In the genomic region with DNA sequence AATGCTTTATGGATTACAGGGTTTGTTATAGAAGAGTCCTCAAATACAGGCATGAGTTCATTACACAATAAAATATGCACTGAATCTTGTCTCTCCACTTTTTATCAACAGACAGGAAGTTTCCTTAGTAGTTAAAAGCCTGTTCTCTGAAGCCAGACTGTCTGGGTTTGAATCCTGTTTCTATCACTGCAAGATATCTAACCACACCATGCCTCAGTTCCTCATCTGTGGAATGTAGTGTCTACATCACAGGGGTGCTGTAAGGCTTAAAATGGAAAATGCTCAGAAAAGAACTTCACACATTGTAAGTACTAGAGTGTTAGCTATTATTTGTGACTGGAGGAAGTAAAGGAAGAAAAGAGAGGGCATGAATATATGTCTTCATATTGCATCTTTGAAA, we compare ENCODE assay signal across 22 cellular contexts.
A peak's percentile ranks its signal among the peaks of the same experiment; 100 is the strongest.
DNase-seq lines count a peak whose midpoint lies in the region.
"Had no signal": no experiment of that assay in that cellular context is flagged by ENCODE, and none has a peak within 500 bp of the region (broad histone marks: within the 10 kb centered on the region; RNA-seq: fewer than 3 reads in every experiment).

No MANE protein-coding gene starts in this region.

- DNase-seq in SKM-1 treated with dmso at 0.1 percent for 144 hours (lab: John Stamatoyannopoulos, UW; ENCODE audit: unreplicated experiment) (peak; percentile 23), SKM-1 (lab: John Stamatoyannopoulos, UW; ENCODE audit: unreplicated experiment) (no peak), SIG-M5 treated with dmso at 0.1 percent for 504 hours (lab: John Stamatoyannopoulos, UW; ENCODE audit: unreplicated experiment) (peak; percentile 50), globus pallidus (ENCODE audit: low spot score) (peak; percentile 37), hepatic stellate cell (ENCODE audit: low spot score) (no peak), NCI-H2081 treated with DMSO at 0.1 percent for 48 hours (lab: John Stamatoyannopoulos, UW) (no peak), DMS114 treated with DMSO at 0.1 percent for 48 hours (lab: John Stamatoyannopoulos, UW; ENCODE audit: unreplicated experiment) (no peak)
- DNase-seq in activated CD4-positive, alpha-beta T cell treated with anti-CD3 and anti-CD28 coated beads for 48 hours = no peak
- DNase-seq: 8988T; activated CD4-positive, alpha-beta T cell treated with anti-CD3 and anti-CD28 coated beads, Interleukin-2, amount 50 U/mL, for 4 hours; activated CD8-positive, alpha-beta memory T cell treated with anti-CD3 and anti-CD28 coated beads, Interleukin-2, amount 50 U/mL, for 4 hours; body of pancreas; COR-L47; DMS79 treated with DMSO at 0.1 percent for 48 hours; effector memory CD4-positive, alpha-beta T cell; gastrocnemius medialis; lower lobe of right lung; NCI-H146; NCI-H524; stimulated activated CD4-positive, alpha-beta T cell treated with anti-CD3 and anti-CD28 coated beads, Interleukin-2, amount 100 ng/mL, for 48 hours; stimulated activated naive CD8-positive, alpha-beta T cell treated with anti-CD3 and anti-CD28 coated beads, Interleukin-15, Interleukin-2, amounts not matched to agents 100 U/mL and 50 U/mL, for 24 hours; WERI-Rb-1 had no signal

Comparison
In these comparisons a context has a peak if more than half of its experiments do, and no peak if none do; other contexts are left out.
1. DNase-seq: peak in SKM-1 treated with dmso at 0.1 percent for 144 hours (single experiment), SIG-M5 treated with dmso at 0.1 percent for 504 hours (single experiment) and globus pallidus (single experiment); none in SKM-1 (single experiment), hepatic stellate cell (single experiment), activated CD4-positive, alpha-beta T cell treated with anti-CD3 and anti-CD28 coated beads for 48 hours (single experiment), NCI-H2081 treated with DMSO at 0.1 percent for 48 hours (single experiment) and DMS114 treated with DMSO at 0.1 percent for 48 hours (single experiment).